ENCODE assay signal across 11 cellular contexts in the genomic region with DNA sequence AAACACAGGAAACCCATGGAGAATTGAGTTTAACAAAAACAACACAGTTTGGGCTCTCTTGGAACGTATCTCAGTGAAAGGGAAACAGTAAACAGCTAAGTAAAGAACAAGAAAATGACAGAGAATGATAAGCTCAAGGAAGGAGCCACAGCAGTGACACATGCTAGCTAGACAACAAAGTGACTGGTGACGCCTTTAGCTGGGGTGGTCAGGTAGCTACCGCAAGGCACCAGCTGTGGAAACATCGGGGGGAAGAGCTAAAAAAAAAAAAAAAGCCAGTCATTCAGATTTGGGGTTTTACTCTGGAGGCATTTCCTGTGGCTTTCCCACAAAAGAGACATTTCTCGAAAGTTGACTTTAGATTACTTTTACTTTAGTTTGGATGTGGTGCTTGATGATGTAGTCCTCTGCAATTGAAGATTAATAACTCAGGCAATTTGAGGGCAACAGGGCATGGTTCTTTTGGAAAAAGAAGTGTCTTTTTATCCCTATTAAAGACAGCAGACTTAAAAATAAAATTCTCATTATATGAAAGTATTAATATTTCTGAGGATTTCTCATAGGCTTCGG. TPM values are rescaled to one million over a fixed set of nuclear protein-coding genes. Genes with fewer than 3 reads are reported as not detected.
A peak's percentile ranks its signal among the peaks of the same experiment; 100 is the strongest.
DNase-seq lines count a peak whose midpoint lies in the region; ATAC-seq and FAIRE-seq lines count a peak whose summit lies in the region.
"Had no signal": no experiment of that assay in that cellular context is flagged by ENCODE, and none has a peak within 500 bp of the region (broad histone marks: within the 10 kb centered on the region; RNA-seq: fewer than 3 reads in every experiment).

No MANE protein-coding gene starts in this region.

- no peak overlapping the region for H4K91ac ChIP-seq in neuronal stem cell (ENCODE audit: low read depth, low read length, poor library complexity)

- peaks cover 2% of the 10 kb centered on the region for H3K79me1 ChIP-seq in neuronal stem cell (ENCODE audit: low read depth, low read length)

- peaks cover 3 to 14% of the 10 kb centered on the region in 2 donors for H3K9me3 ChIP-seq in neuronal stem cell (replicated peaks in 1 of 2; ENCODE audit: control insufficient read depth in 2 of 2, insufficient read depth in 1 of 2, low read depth in 1 of 2, low read length in 2 of 2)

- H3K36me3 Mint-ChIP-seq in activated naive CD4-positive, alpha-beta T cell treated with anti-CD3 and anti-CD28 coated beads for 36 hours (ENCODE audit: low read depth): no peaks in the 10 kb centered on the region

- H3K23ac ChIP-seq in neuronal stem cell (ENCODE audit: low read depth, low read length, poor library complexity): no peak overlapping the region

- peaks cover 40% of the 10 kb centered on the region for H3K27me3 Mint-ChIP-seq in activated naive CD4-positive, alpha-beta T cell treated with anti-CD3 and anti-CD28 coated beads for 36 hours (ENCODE audit: low read depth)

- peaks cover 7% of the 10 kb centered on the region for H3K9me3 Mint-ChIP-seq in activated naive CD4-positive, alpha-beta T cell treated with anti-CD3 and anti-CD28 coated beads for 36 hours

- no CpG with 5 or more reads among the region's 6 CpGs for WGBS in neuronal stem cell (ENCODE audit: extremely low coverage in 2 of 2, insufficient read length in 2 of 2, insufficient replicate concordance in 1 of 2), 2 donors

- no peak overlapping the region for H3K4me2 ChIP-seq in neuronal stem cell (ENCODE audit: insufficient read depth, low read length, poor library complexity, severe bottlenecking)

- H2AFZ ChIP-seq in neuronal stem cell (ENCODE audit: low read length): no peak overlapping the region

- no peak overlapping the region for H3K27ac ChIP-seq in neuronal stem cell (replicated peaks; ENCODE audit: low read length)
- H3K27ac ChIP-seq: cardiac muscle cell had no signal

- no peak overlapping the region for H2AK5ac ChIP-seq in neuronal stem cell (ENCODE audit: low read depth, low read length)

- H3K27me3 ChIP-seq in neuronal stem cell (ENCODE audit: control insufficient read depth in 3 of 3, insufficient read depth in 3 of 3, low read depth in 1 of 3, low read length in 3 of 3): peaks cover 0 to 5% (median 0%) of the 10 kb centered on the region in 3 experiments
- H3K27me3 ChIP-seq: cardiac muscle cell had no signal

- no peak overlapping the region for H2BK5ac ChIP-seq in neuronal stem cell (ENCODE audit: low read length)

- no peak overlapping the region for H3K14ac ChIP-seq in neuronal stem cell (ENCODE audit: low read length)

- H3K4ac ChIP-seq in neuronal stem cell (ENCODE audit: low read length): no peak overlapping the region

- peaks cover 72% of the 10 kb centered on the region for H3K4me1 Mint-ChIP-seq in activated naive CD4-positive, alpha-beta T cell treated with anti-CD3 and anti-CD28 coated beads for 36 hours (ENCODE audit: low read depth)

- peak; percentile 74 for FAIRE-seq in GM18507 (lab: Jason Lieb, UNC)

- H3K4me3 Mint-ChIP-seq in activated naive CD4-positive, alpha-beta T cell treated with anti-CD3 and anti-CD28 coated beads for 36 hours: peak overlapping the region; percentile 40

- CTCF ChIA-PET in activated naive CD4-positive, alpha-beta T cell treated with anti-CD3 and anti-CD28 coated beads for 36 hours (lab: Charles Lee): interaction anchor here (0.8 to 2.4 kb wide), 5 partner anchors 14 to 121 kb away, joined by 3 to 9 read pairs (median 3); no protein-coding TSS in a partner anchor

- H4K8ac ChIP-seq in neuronal stem cell (ENCODE audit: low read depth, low read length): no peak overlapping the region

- H3K4me3 ChIP-seq in neuronal stem cell (ENCODE audit: low read length in 2 of 2): no peak overlapping the region
- H3K4me3 ChIP-seq: cardiac muscle cell had no signal

- no peak overlapping the region for H2BK12ac ChIP-seq in neuronal stem cell (ENCODE audit: low read length)

- DNase-seq in GM18507 (ENCODE audit: extremely low spot score, insufficient read length, low read depth) (no peak), T-helper 1 cell (peak in 3 of 5 donors; percentile 20 to 78 (median 26)), neuronal stem cell (ENCODE audit: low spot score) (no peak), NCI-H1417 treated with DMSO at 0.1 percent for 48 hours (lab: John Stamatoyannopoulos, UW) (no peak), NCI-H510A (lab: John Stamatoyannopoulos, UW) (no peak)
- DNase-seq in activated naive CD4-positive, alpha-beta T cell treated with anti-CD3 and anti-CD28 coated beads for 36 hours: peak; percentile 89
- peak; percentile 12 to 57 for DNase-seq in stimulated activated CD4-positive, alpha-beta T cell treated with anti-CD3 and anti-CD28 coated beads, Interleukin-4, amount 100 ng/mL, for 4 hours
- DNase-seq: DMS 273 treated with DMSO at 0.1 percent for 48 hours, NCI-H1694 had no signal

- H2BK15ac ChIP-seq in neuronal stem cell (ENCODE audit: low read length): no peak overlapping the region

- no peak for ATAC-seq in HG03432 (IDR thresholded peaks at IDR 0.05; ENCODE audit: unreplicated experiment)

- H3K4me1 ChIP-seq in neuronal stem cell (ENCODE audit: control insufficient read depth in 2 of 2, insufficient read depth in 1 of 2, low read depth in 1 of 2, low read length in 2 of 2): peaks cover 6 to 7% of the 10 kb centered on the region in 2 donors

- H3K18ac ChIP-seq in neuronal stem cell (ENCODE audit: low read length): no peak overlapping the region

- intact Hi-C loops in activated naive CD4-positive, alpha-beta T cell treated with anti-CD3 and anti-CD28 coated beads for 36 hours (cut with micrococcal nuclease): loop anchor here (1.0 to 10.0 kb wide), 3 partner anchors 18 to 586 kb away; no protein-coding TSS in a partner anchor

- H3K27ac Mint-ChIP-seq in activated naive CD4-positive, alpha-beta T cell treated with anti-CD3 and anti-CD28 coated beads for 36 hours: peak overlapping the region; percentile 87

- no peak overlapping the region for H3K9ac ChIP-seq in neuronal stem cell (ENCODE audit: low read depth, low read length, poor library complexity)

- no peak overlapping the region for H2BK120ac ChIP-seq in neuronal stem cell (ENCODE audit: low read depth, low read length)

- H3K36me3 ChIP-seq in neuronal stem cell (replicated peaks in 1 of 2; ENCODE audit: control insufficient read depth in 2 of 2, insufficient read depth in 2 of 2, low read length in 2 of 2): peaks cover 0 to 2% of the 10 kb centered on the region in 2 donors
- H3K36me3 ChIP-seq: cardiac muscle cell had no signal

RNA-seq across cellular contexts. Expression of a gene that starts 2.1 kb away (rescaled TPM):
- under 1 TPM in 1 of 2 experiments, not detected in 1; 0.45 TPM for total RNA-seq in activated naive CD4-positive, alpha-beta T cell treated with anti-CD3 and anti-CD28 coated beads for 36 hours
- 1.8 TPM for polyA plus RNA-seq in neuronal stem cell (2013, experiment 1 of 2)
- polyA plus RNA-seq in neuronal stem cell (2013, experiment 2 of 2): 1.8 TPM

Comparison
In these comparisons a context has a peak if more than half of its experiments do, and no peak if none do; other contexts are left out.
1. DNase-seq: peak in T-helper 1 cell (3 of 5), activated naive CD4-positive, alpha-beta T cell treated with anti-CD3 and anti-CD28 coated beads for 36 hours (single experiment) and stimulated activated CD4-positive, alpha-beta T cell treated with anti-CD3 and anti-CD28 coated beads, Interleukin-4, amount 100 ng/mL, for 4 hours (2 of 2); none in GM18507 (single experiment), neuronal stem cell (single experiment), NCI-H1417 treated with DMSO at 0.1 percent for 48 hours (single experiment) and NCI-H510A (single experiment).